In genomic region chr3:74267583-74268184, GRCh38 we compare ENCODE assay signal across 9 cellular contexts.
DNase-seq lines count a peak whose midpoint lies in the region; ATAC-seq, FAIRE-seq and TF ChIP-seq lines count a peak whose summit lies in the region.
"Had no signal": no experiment of that assay in that cellular context is flagged by ENCODE, and none has a peak within 500 bp of the region (broad histone marks: within the 10 kb centered on the region; RNA-seq: fewer than 3 reads in every experiment).

No MANE protein-coding gene starts in this region.

- dilution Hi-C loops in endothelial cell of umbilical vein (cut with MboI; ENCODE audit: extremely low pct_ligation_motif_present, low sequenced_read_pairs): no loop called here

- H3K27me3 ChIP-seq in GM06990 (replicated peaks; ENCODE audit: control insufficient read depth, insufficient read depth, low read length) (no peaks in the 10 kb centered on the region), endothelial cell of umbilical vein (ENCODE audit: control insufficient read depth in 2 of 2, insufficient read depth in 2 of 2, low read length in 2 of 2) (no peaks in the 10 kb centered on the region)

- H2AFZ ChIP-seq in OCI-LY7 (ENCODE audit: low read length) (no peak overlapping the region), endothelial cell of umbilical vein (ENCODE audit: low read depth, low read length) (no peak overlapping the region)

- H3K27ac ChIP-seq in OCI-LY7 (ENCODE audit: low read depth, low read length, poor library complexity, severe bottlenecking) (no peak overlapping the region), endothelial cell of umbilical vein (ENCODE audit: insufficient read depth, low read depth, low read length) (no peak overlapping the region)
- H3K27ac ChIP-seq: skin epidermis had no signal

- POLR2A ChIA-PET in OCI-LY7 (lab: Charles Lee) (no interaction called here), endothelial cell of umbilical vein (lab: Charles Lee) (no interaction called here)

- BruUV-seq in OCI-LY7 (replicated peaks; lab: Mats Ljungman, UMichigan) (no TSS peak), endothelial cell of umbilical vein (replicated peaks; lab: Mats Ljungman, UMichigan) (no TSS peak)

- no peak for TF ChIP-seq POLR2A in endothelial cell of umbilical vein (IDR thresholded peaks at IDR 0.05; ENCODE audit: low read depth, low read length)

- no peaks in the 10 kb centered on the region for H3K9me3 ChIP-seq in OCI-LY7 (ENCODE audit: low read length)
- peaks cover 1% of the 10 kb centered on the region for H3K9me3 ChIP-seq in endothelial cell of umbilical vein (replicated peaks; ENCODE audit: control insufficient read depth, insufficient read depth, low read length)

- no peaks in the 10 kb centered on the region for H3K4me1 ChIP-seq in OCI-LY7 (ENCODE audit: insufficient read depth, low read length, poor library complexity, severe bottlenecking)
- no peaks in the 10 kb centered on the region for H3K4me1 ChIP-seq in endothelial cell of umbilical vein (ENCODE audit: control insufficient read depth, extremely low read depth, insufficient read depth, low read length)

- H3K79me2 ChIP-seq in OCI-LY7 (ENCODE audit: insufficient read depth, low read depth, low read length) (no peaks in the 10 kb centered on the region), endothelial cell of umbilical vein (ENCODE audit: control insufficient read depth, insufficient read depth, low read length) (no peaks in the 10 kb centered on the region)

- H4K20me1 ChIP-seq in OCI-LY7 (ENCODE audit: insufficient read depth, low read length): no peaks in the 10 kb centered on the region
- no peaks in the 10 kb centered on the region for H4K20me1 ChIP-seq in endothelial cell of umbilical vein (replicated peaks; ENCODE audit: control insufficient read depth, extremely low read depth, insufficient read depth, low read length)

- no peak overlapping the region for H3K4me2 ChIP-seq in OCI-LY7 (ENCODE audit: low read length)
- H3K4me2 ChIP-seq in endothelial cell of umbilical vein (ENCODE audit: insufficient read depth, low read length): no peak overlapping the region

- DNase-seq in GM06990 (ENCODE audit: extremely low read depth, insufficient read length) (no peak), HFF-Myc (ENCODE audit: extremely low read depth, low read depth) (peak; percentile 12), OCI-LY7 (ENCODE audit: low spot score) (peak; percentile 51), endothelial cell of umbilical vein (ENCODE audit: low read depth, low spot score) (peak; percentile 7), myocyte (ENCODE audit: low read depth) (peak; percentile 30)
- DNase-seq in stimulated activated CD4-positive, alpha-beta T cell treated with anti-CD3 and anti-CD28 coated beads, Interleukin-4, amount 100 ng/mL, for 1 hour: no peak

- CTCF ChIA-PET in OCI-LY7 (lab: Charles Lee; ENCODE audit: unreplicated experiment) (no interaction called here), endothelial cell of umbilical vein (lab: Charles Lee) (no interaction called here)

- H3K9me2 ChIP-seq in OCI-LY7 (ENCODE audit: insufficient read depth, low read length): no peaks in the 10 kb centered on the region

- intact Hi-C loops in OCI-LY7 (cut with micrococcal nuclease; ENCODE audit: unreplicated experiment) (no loop called here), endothelial cell of umbilical vein (cut with micrococcal nuclease) (no loop called here)

- peak; percentile 37 for FAIRE-seq in endothelial cell of umbilical vein (lab: Jason Lieb, UNC)

- ATAC-seq in HG03460 (IDR thresholded peaks at IDR 0.05; ENCODE audit: unreplicated experiment) (no peak), GM18519 (IDR thresholded peaks at IDR 0.05; ENCODE audit: low FRiP score, unreplicated experiment) (no peak)

- no peak overlapping the region for H3K9ac ChIP-seq in endothelial cell of umbilical vein (replicated peaks; ENCODE audit: extremely low read depth, insufficient read depth, low read length)

- no peaks in the 10 kb centered on the region for H3K9me1 ChIP-seq in endothelial cell of umbilical vein (replicated peaks; ENCODE audit: control insufficient read depth, extremely low read depth, insufficient read depth, low read length)

- TF ChIP-seq CTCF in GM06990 (IDR thresholded peaks at IDR 0.05; ENCODE audit: insufficient read depth, low read length, poor library complexity, severe bottlenecking) (peak; percentile 80), HFF-Myc (IDR thresholded peaks at IDR 0.05; ENCODE audit: low read depth, low read length, missing control alignments) (peak; percentile 76), OCI-LY7 (conservative IDR thresholded peaks at IDR 0.05; ENCODE audit: low read length) (peak; percentile 85), endothelial cell of umbilical vein (IDR thresholded peaks at IDR 0.05; ENCODE audit: extremely low read depth in 1 of 2, insufficient read depth in 1 of 2, low read depth in 1 of 2, low read length in 2 of 2) (peak; percentile 53 to 56)

- H3K36me3 ChIP-seq in GM06990 (ENCODE audit: control insufficient read depth, insufficient read depth, low read length) (no peaks in the 10 kb centered on the region), OCI-LY7 (ENCODE audit: insufficient read depth, low read length) (no peaks in the 10 kb centered on the region), endothelial cell of umbilical vein (ENCODE audit: control insufficient read depth in 2 of 2, extremely low read depth in 1 of 2, insufficient read depth in 2 of 2, low read length in 2 of 2) (no peaks in the 10 kb centered on the region)

- H3K4me3 ChIP-seq in GM06990 (replicated peaks; ENCODE audit: low read depth, low read length): no peak overlapping the region
- no peak overlapping the region for H3K4me3 ChIP-seq in HFF-Myc (replicated peaks; ENCODE audit: low read depth, low read length)
- H3K4me3 ChIP-seq in OCI-LY7 (ENCODE audit: low read depth, low read length, poor library complexity, severe bottlenecking): no peak overlapping the region
- no peak overlapping the region for H3K4me3 ChIP-seq in endothelial cell of umbilical vein (replicated peaks in 1 of 3; ENCODE audit: insufficient read depth in 1 of 3, low read depth in 1 of 3, low read length in 3 of 3)
- H3K4me3 ChIP-seq: skin epidermis had no signal

TF ChIP-seq in endothelial cell of umbilical vein, 7 proteins besides CTCF, POLR2A, EP300 and RAD21:
- TF ChIP-seq POLR2AphosphoS5 (IDR thresholded peaks at IDR 0.05; ENCODE audit: insufficient read depth, low read depth, low read length) (no peak), GATA2 (IDR thresholded peaks at IDR 0.05; ENCODE audit: insufficient read depth, insufficient read length, low read depth, low read length) (no peak), MAX (IDR thresholded peaks at IDR 0.05; ENCODE audit: insufficient read depth, insufficient read length) (no peak), MYC (IDR thresholded peaks at IDR 0.05; ENCODE audit: low read depth, low read length) (no peak), JUN (IDR thresholded peaks at IDR 0.05; ENCODE audit: borderline replicate concordance, insufficient read depth, insufficient read length, low read depth) (no peak)

Comparison
In these comparisons a context has a peak if more than half of its experiments do, and no peak if none do; other contexts are left out.
1. DNase-seq: peak in HFF-Myc (single experiment), OCI-LY7 (single experiment), endothelial cell of umbilical vein (single experiment) and myocyte (single experiment); none in GM06990 (single experiment) and stimulated activated CD4-positive, alpha-beta T cell treated with anti-CD3 and anti-CD28 coated beads, Interleukin-4, amount 100 ng/mL, for 1 hour (single experiment).
2. Peak in every context shown above with its lines, with median percentiles within 50 percentile points of each other: CTCF ChIP-seq.